11 cellular contexts compared by ENCODE assay signal in genomic region chr2:136057023-136057801, GRCh38.
DNase-seq lines count a peak whose midpoint lies in the region; ATAC-seq and TF ChIP-seq lines count a peak whose summit lies in the region.
"Had no signal": no experiment of that assay in that cellular context is flagged by ENCODE, and none has a peak within 500 bp of the region (broad histone marks: within the 10 kb centered on the region; RNA-seq: fewer than 3 reads in every experiment).

No MANE protein-coding gene starts in this region.

- H2AFZ ChIP-seq in KMS-11 (ENCODE audit: low read depth): peak overlapping the region; percentile 34

- H3K36me3 Mint-ChIP-seq in naive thymus-derived CD4-positive, alpha-beta T cell: peaks cover 0 to 23% (median 0%) of the 10 kb centered on the region in 5 donors
- peaks cover 9% of the 10 kb centered on the region for H3K36me3 Mint-ChIP-seq in glutamatergic neuron (ENCODE audit: unreplicated experiment)

- peak overlapping the region; percentile 100 for H3K4me2 ChIP-seq in KMS-11

- H3K79me2 ChIP-seq in KMS-11 (ENCODE audit: insufficient read depth, low read depth): no peaks in the 10 kb centered on the region

- H3K27me3 Mint-ChIP-seq in naive thymus-derived CD4-positive, alpha-beta T cell: no peaks in the 10 kb centered on the region
- peaks cover 3% of the 10 kb centered on the region for H3K27me3 Mint-ChIP-seq in glutamatergic neuron (ENCODE audit: unreplicated experiment)

- POLR2A ChIA-PET in naive thymus-derived CD4-positive, alpha-beta T cell (lab: Charles Lee): interaction anchor here (0.8 to 2.0 kb wide), 5 partner anchors 54 to 320 kb away, joined by 3 to 9 read pairs (median 5); no protein-coding TSS in a partner anchor

- H3K36me3 ChIP-seq in KMS-11 (ENCODE audit: insufficient read depth): no peaks in the 10 kb centered on the region
- no peaks in the 10 kb centered on the region for H3K36me3 ChIP-seq in naive thymus-derived CD4-positive, alpha-beta T cell (ENCODE audit: control insufficient read depth in 2 of 3, insufficient read depth in 3 of 3, low read length in 3 of 3)
- H3K36me3 ChIP-seq: cardiac muscle cell, sigmoid colon had no signal

- H3K27ac Mint-ChIP-seq in naive thymus-derived CD4-positive, alpha-beta T cell: peak overlapping the region; percentile 39 to 97 (median 85)
- no peak overlapping the region for H3K27ac Mint-ChIP-seq in glutamatergic neuron (ENCODE audit: unreplicated experiment)

- H3K4me3 Mint-ChIP-seq in naive thymus-derived CD4-positive, alpha-beta T cell: peak overlapping the region; percentile 39 to 77 (median 64)
- H3K4me3 Mint-ChIP-seq in glutamatergic neuron (ENCODE audit: unreplicated experiment): no peak overlapping the region

- H3K9me3 ChIP-seq in naive thymus-derived CD4-positive, alpha-beta T cell (ENCODE audit: control insufficient read depth in 2 of 3, low read length in 3 of 3): no peaks in the 10 kb centered on the region
- H3K9me3 ChIP-seq: sigmoid colon had no signal

- ATAC-seq in GM18505 (IDR thresholded peaks at IDR 0.05; ENCODE audit: unreplicated experiment) (peak; percentile 27), GM21717 (IDR thresholded peaks at IDR 0.05; ENCODE audit: unreplicated experiment) (peak; percentile 42), HG03280 (IDR thresholded peaks at IDR 0.05; ENCODE audit: unreplicated experiment) (no peak)
- peak; percentile 69 for ATAC-seq in naive thymus-derived CD4-positive, alpha-beta T cell
- ATAC-seq: SK-N-SH treated with all-trans-retinoic acid at 6 μM for 48 hours had no signal

- peaks cover 0 to 11% (median 0%) of the 10 kb centered on the region in 11 donors for H3K9me3 Mint-ChIP-seq in naive thymus-derived CD4-positive, alpha-beta T cell
- H3K9me3 Mint-ChIP-seq in glutamatergic neuron (ENCODE audit: unreplicated experiment): peaks cover 1% of the 10 kb centered on the region

- H3K27ac ChIP-seq in KMS-11: peak overlapping the region; percentile 99
- peak overlapping the region; percentile 46 for H3K27ac ChIP-seq in naive thymus-derived CD4-positive, alpha-beta T cell (ENCODE audit: low read depth, low read length)
- H3K27ac ChIP-seq: sigmoid colon had no signal

- no peaks in the 10 kb centered on the region for H4K20me1 ChIP-seq in KMS-11 (ENCODE audit: insufficient read depth)

- H3K9ac ChIP-seq in KMS-11: peak overlapping the region; percentile 66

- intact Hi-C loops in naive thymus-derived CD4-positive, alpha-beta T cell (cut with micrococcal nuclease): loop anchor here (1.0 to 10.0 kb wide), 13 partner anchors 8 to 1142 kb away; partner anchors contain the start of genes CCNT2 (in 1 of the 2) and DARS1 (in 1 of the 2)

- H3K27me3 ChIP-seq in KMS-11 (ENCODE audit: insufficient read depth, low read depth): no peaks in the 10 kb centered on the region
- no peaks in the 10 kb centered on the region for H3K27me3 ChIP-seq in naive thymus-derived CD4-positive, alpha-beta T cell (ENCODE audit: control insufficient read depth in 2 of 2, insufficient read depth in 2 of 2, low read length in 2 of 2)
- H3K27me3 ChIP-seq: cardiac muscle cell, sigmoid colon had no signal

- no peak overlapping the region for H3K4me3 ChIP-seq in KMS-11 (IDR thresholded peaks at IDR 0.05; ENCODE audit: insufficient read depth, low read depth, low read length)
- no peak overlapping the region for H3K4me3 ChIP-seq in naive thymus-derived CD4-positive, alpha-beta T cell (ENCODE audit: low read length)
- H3K4me3 ChIP-seq: cardiac muscle cell, sigmoid colon had no signal

- TF ChIP-seq CTCF in KMS-11 (conservative IDR thresholded peaks at IDR 0.05; ENCODE audit: low read depth, low read length): no peak
- no peak for TF ChIP-seq CTCF in glutamatergic neuron (IDR thresholded peaks at IDR 0.05; ENCODE audit: partially characterized antibody, unreplicated experiment)

- TF ChIP-seq POLR2A in GM18505 (IDR thresholded peaks at IDR 0.05; ENCODE audit: borderline replicate concordance, extremely low read depth, insufficient read depth, insufficient read length): no peak

- peaks cover 40 to 88% (median 81%) of the 10 kb centered on the region in 7 donors for H3K4me1 Mint-ChIP-seq in naive thymus-derived CD4-positive, alpha-beta T cell
- H3K4me1 Mint-ChIP-seq in glutamatergic neuron (ENCODE audit: low read depth, unreplicated experiment): no peaks in the 10 kb centered on the region

- H3K4me1 ChIP-seq in KMS-11 (ENCODE audit: low read depth, poor library complexity, severe bottlenecking): peaks cover 68% of the 10 kb centered on the region
- H3K4me1 ChIP-seq in naive thymus-derived CD4-positive, alpha-beta T cell (ENCODE audit: control insufficient read depth in 2 of 2, insufficient read depth in 2 of 2, low read length in 2 of 2): peaks cover 60 to 61% of the 10 kb centered on the region in 2 donors
- H3K4me1 ChIP-seq: sigmoid colon had no signal

- CTCF ChIA-PET in naive thymus-derived CD4-positive, alpha-beta T cell (lab: Charles Lee): interaction anchor here (0.7 to 1.4 kb wide), 3 partner anchors 13 to 142 kb away, joined by 3 to 4 read pairs (median 3); no protein-coding TSS in a partner anchor

- peak in 5 of 9 donors; percentile 18 to 55 (median 38) for DNase-seq in naive thymus-derived CD4-positive, alpha-beta T cell
- no peak for DNase-seq in DMS53 (lab: John Stamatoyannopoulos, UW)
- no peak for DNase-seq in glutamatergic neuron
- no peak for DNase-seq in DMS79 treated with DMSO at 0.1 percent for 48 hours (lab: John Stamatoyannopoulos, UW)
- DNase-seq: sigmoid colon had no signal

Comparison
In these comparisons a context has a peak if more than half of its experiments do, and no peak if none do; other contexts are left out.
1. DNase-seq: peak in naive thymus-derived CD4-positive, alpha-beta T cell (5 of 9); none in DMS53 (single experiment), glutamatergic neuron (single experiment) and DMS79 treated with DMSO at 0.1 percent for 48 hours (single experiment).